Comparison of ENCODE assay signal across 19 cellular contexts in the genomic region with DNA sequence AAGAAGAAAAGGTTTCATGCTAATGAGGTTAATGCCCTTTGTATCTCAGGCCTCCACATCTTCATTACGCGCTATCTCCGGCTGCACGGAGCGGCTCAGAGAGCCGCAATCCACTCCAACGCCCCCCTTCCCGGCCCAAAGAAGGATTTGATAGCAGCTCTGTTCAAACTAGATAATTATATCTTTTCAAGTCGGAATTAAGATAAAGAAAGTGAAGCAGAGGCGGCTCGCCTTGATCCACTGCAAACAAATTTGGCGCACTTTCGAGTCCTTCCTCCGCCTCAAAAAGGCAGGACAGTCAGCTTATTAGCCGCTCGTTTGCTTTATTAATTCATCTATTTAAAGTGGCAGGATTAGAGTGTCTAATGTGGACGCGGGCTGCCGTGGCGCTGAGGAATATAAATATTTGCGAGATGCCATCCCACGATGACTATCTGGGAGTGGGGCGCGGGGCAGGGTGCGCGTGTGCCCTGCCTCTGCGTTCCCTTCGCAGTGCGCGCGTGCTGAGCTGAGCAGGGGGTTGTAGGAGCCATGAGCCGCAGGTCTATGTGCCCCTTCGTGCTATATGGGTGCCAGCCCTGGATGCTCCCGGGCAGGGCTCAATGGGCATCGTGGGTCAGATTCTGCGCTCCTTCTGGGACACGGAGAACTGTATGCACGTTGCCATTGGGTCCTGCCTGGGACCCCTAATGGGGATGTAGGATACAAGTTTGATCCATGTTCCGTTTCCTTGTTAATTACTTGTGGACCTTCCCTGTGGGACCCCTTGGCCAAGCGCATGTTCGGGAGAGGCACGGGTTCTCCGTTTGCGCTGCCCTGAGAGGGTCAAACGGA. TPM values are rescaled to one million over a fixed set of nuclear protein-coding genes. Genes with fewer than 3 reads are reported as not detected.
DNase-seq lines count a peak whose midpoint lies in the region; ATAC-seq and TF ChIP-seq lines count a peak whose summit lies in the region.
"Had no signal": no experiment of that assay in that cellular context is flagged by ENCODE, and none has a peak within 500 bp of the region (broad histone marks: within the 10 kb centered on the region; RNA-seq: fewer than 3 reads in every experiment).

No MANE protein-coding gene starts in this region.

- H3K4me3 ChIP-seq in ectodermal cell (ENCODE audit: insufficient read depth, low read depth, low read length), result peak overlapping the region; percentile 11
- H3K4me3 ChIP-seq: ascending aorta had no signal

- peaks cover 84% of the 10 kb centered on the region for H3K27me3 Mint-ChIP-seq in activated CD4-positive, alpha-beta T cell treated with anti-CD3 and anti-CD28 coated beads, Interleukin-2, amount 10 ng/mL, durations not matched to agents 24 days and 14 days
- H3K27me3 Mint-ChIP-seq in mesothelial cell of epicardium (ENCODE audit: low read depth), result peaks cover 100% of the 10 kb centered on the region

- TF ChIP-seq CTCF in mesothelial cell of epicardium (IDR thresholded peaks at IDR 0.05; ENCODE audit: unreplicated experiment), result no peak

- 3 to 4% methylated on average over 45 of the region's 45 CpGs for WGBS in ectodermal cell, 2 experiments

- no peaks in the 10 kb centered on the region for H3K9me3 Mint-ChIP-seq in activated CD4-positive, alpha-beta T cell treated with anti-CD3 and anti-CD28 coated beads, Interleukin-2, amount 10 ng/mL, durations not matched to agents 24 days and 14 days
- H3K9me3 Mint-ChIP-seq in mesothelial cell of epicardium, result no peaks in the 10 kb centered on the region
- H3K9me3 Mint-ChIP-seq: memory B cell had no signal

- no peak overlapping the region for H3K4me3 Mint-ChIP-seq in activated CD4-positive, alpha-beta T cell treated with anti-CD3 and anti-CD28 coated beads, Interleukin-2, amount 10 ng/mL, durations not matched to agents 24 days and 14 days
- peak overlapping the region; percentile 23 for H3K4me3 Mint-ChIP-seq in mesothelial cell of epicardium
- H3K4me3 Mint-ChIP-seq: activated CD8-positive, alpha-beta T cell treated with anti-CD3 and anti-CD28 coated beads, Interleukin-2, amount 10 ng/mL, durations not matched to agents 7 days and 5 days; CD4-positive, alpha-beta memory T cell; memory B cell had no signal

- peak overlapping the region; percentile 79 for H3K27ac Mint-ChIP-seq in activated CD4-positive, alpha-beta T cell treated with anti-CD3 and anti-CD28 coated beads, Interleukin-2, amount 10 ng/mL, durations not matched to agents 24 days and 14 days
- H3K27ac Mint-ChIP-seq in mesothelial cell of epicardium, result no peak overlapping the region
- H3K27ac Mint-ChIP-seq: activated CD8-positive, alpha-beta T cell treated with anti-CD3 and anti-CD28 coated beads, Interleukin-2, amount 10 ng/mL, durations not matched to agents 7 days and 5 days; memory B cell had no signal

- no peak for DNase-seq in activated CD4-positive, alpha-beta T cell treated with anti-CD3 and anti-CD28 coated beads, Interleukin-2, amount 10 ng/mL, durations not matched to agents 24 days and 14 days
- no peak for DNase-seq in activated CD4-positive, alpha-beta T cell treated with anti-CD3 and anti-CD28 coated beads, Interleukin-2, amount 50 U/mL, for 48 hours
- no peak for DNase-seq in mesothelial cell of epicardium (ENCODE audit: low spot score in 2 of 2, unreplicated experiment in 2 of 2)
- DNase-seq: activated CD8-positive, alpha-beta T cell treated with anti-CD3 and anti-CD28 coated beads, Interleukin-2, amount 10 ng/mL, durations not matched to agents 7 days and 5 days; activated effector memory CD4-positive, alpha-beta T cell treated with Interleukin-2 at 50 U/mL for 16 hours; CD4-positive, alpha-beta memory T cell; NCI-H187; small intestine; stimulated activated naive CD4-positive, alpha-beta T cell had no signal

- peaks cover 9% of the 10 kb centered on the region for H3K4me1 Mint-ChIP-seq in activated CD4-positive, alpha-beta T cell treated with anti-CD3 and anti-CD28 coated beads, Interleukin-2, amount 10 ng/mL, durations not matched to agents 24 days and 14 days
- peaks cover 22% of the 10 kb centered on the region for H3K4me1 Mint-ChIP-seq in mesothelial cell of epicardium

- no peak for ATAC-seq in GM21723 (IDR thresholded peaks at IDR 0.05; ENCODE audit: unreplicated experiment)
- ATAC-seq in GM19455 (IDR thresholded peaks at IDR 0.05; ENCODE audit: unreplicated experiment), result no peak
- ATAC-seq in HG02571 (IDR thresholded peaks at IDR 0.05; ENCODE audit: unreplicated experiment), result no peak
- ATAC-seq: activated CD8-positive, alpha-beta T cell treated with anti-CD3 and anti-CD28 coated beads, Interleukin-2, amount 10 ng/mL, durations not matched to agents 7 days and 5 days had no signal

- peaks cover 42% of the 10 kb centered on the region for H3K4me1 ChIP-seq in ectodermal cell (ENCODE audit: control insufficient read depth, insufficient read depth, low read length)

- intact Hi-C loops in activated CD4-positive, alpha-beta T cell treated with anti-CD3 and anti-CD28 coated beads, Interleukin-2, amount 10 ng/mL, durations not matched to agents 24 days and 14 days (cut with micrococcal nuclease), result loop anchor here (5.0 kb wide), 1 partner anchor 181 kb away; no protein-coding TSS in a partner anchor

- H3K9me3 ChIP-seq in ectodermal cell (ENCODE audit: control insufficient read depth, low read length), result no peaks in the 10 kb centered on the region
- H3K9me3 ChIP-seq: ascending aorta had no signal

- no peak overlapping the region for H3K27ac ChIP-seq in ectodermal cell (ENCODE audit: insufficient read depth, low read depth, low read length, poor library complexity, severe bottlenecking)
- H3K27ac ChIP-seq in temporal lobe (ENCODE audit: low read depth, low read length), result peak overlapping the region; percentile 44
- H3K27ac ChIP-seq: ascending aorta had no signal

- peaks cover 2% of the 10 kb centered on the region for H3K36me3 Mint-ChIP-seq in activated CD4-positive, alpha-beta T cell treated with anti-CD3 and anti-CD28 coated beads, Interleukin-2, amount 10 ng/mL, durations not matched to agents 24 days and 14 days (ENCODE audit: low read depth)
- peaks cover 1% of the 10 kb centered on the region for H3K36me3 Mint-ChIP-seq in mesothelial cell of epicardium
- H3K36me3 Mint-ChIP-seq: CD4-positive, alpha-beta memory T cell had no signal

- H3K27me3 ChIP-seq in ectodermal cell (ENCODE audit: control insufficient read depth, insufficient read depth, low read length, poor library complexity, severe bottlenecking), result peaks cover 100% of the 10 kb centered on the region

- no peaks in the 10 kb centered on the region for H3K36me3 ChIP-seq in ectodermal cell (ENCODE audit: control insufficient read depth, insufficient read depth, low read length)
- H3K36me3 ChIP-seq: ascending aorta had no signal

RNA-seq across cellular contexts. Expression of gene EMX2, which starts 9.0 kb away (rescaled TPM):
- not detected in 2 replicates for total RNA-seq in activated CD4-positive, alpha-beta T cell treated with anti-CD3 and anti-CD28 coated beads, Interleukin-2, amount 10 ng/mL, durations not matched to agents 24 days and 14 days
- polyA plus RNA-seq in ectodermal cell (2013, experiment 1 of 4), result 14.7 TPM
- polyA plus RNA-seq in ectodermal cell (2013, experiment 2 of 4), result 26.8 TPM
- polyA plus RNA-seq in ectodermal cell (2013, experiment 3 of 4), result 15.9 TPM
- polyA plus RNA-seq in ectodermal cell (2013, experiment 4 of 4), result 21.5 TPM
- total RNA-seq in mesothelial cell of epicardium (2.0 to 3.0 TPM (median 2.8 TPM) in 3 replicates), temporal lobe (3.7 TPM)
- total RNA-seq: activated CD8-positive, alpha-beta T cell treated with anti-CD3 and anti-CD28 coated beads, Interleukin-2, amount 10 ng/mL, durations not matched to agents 7 days and 5 days; ascending aorta; CD4-positive, alpha-beta memory T cell; dermis microvascular lymphatic vessel endothelial cell; NCI-H460; SK-MEL-5 had no signal
- polyA plus RNA-seq: CD4-positive, alpha-beta memory T cell had no signal
